ENCODE assay signal across 1 cellular context in the genomic region with DNA sequence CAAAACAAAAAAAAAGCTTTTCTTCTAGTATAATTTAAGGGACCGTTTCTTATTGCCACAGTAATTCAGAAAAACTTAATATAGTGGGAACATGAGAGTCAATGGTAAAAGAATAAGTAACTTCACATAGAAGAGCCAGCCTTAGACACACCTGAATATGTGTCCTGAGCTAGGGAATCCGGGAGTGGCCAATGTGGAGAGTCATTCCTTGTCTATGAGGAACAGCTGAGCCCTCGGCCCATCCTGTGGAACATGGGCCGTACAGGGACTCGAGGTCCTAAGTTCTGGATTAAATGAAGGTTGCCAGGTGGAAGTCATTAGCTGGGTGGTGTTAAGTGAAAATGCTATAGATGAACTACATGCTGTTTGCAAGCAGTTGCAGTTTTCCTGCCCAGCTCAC.
TF ChIP-seq lines count a peak whose summit lies in the region.

No MANE protein-coding gene starts in this region.

TF ChIP-seq in HCT116, 20 proteins besides CTCF, POLR2A, EP300 and RAD21:
- TF ChIP-seq SP1 (IDR thresholded peaks at IDR 0.05; ENCODE audit: low read depth): no peak
- TF ChIP-seq SIN3A (IDR thresholded peaks at IDR 0.05; ENCODE audit: low read depth): no peak
- TF ChIP-seq, protein P1, sequence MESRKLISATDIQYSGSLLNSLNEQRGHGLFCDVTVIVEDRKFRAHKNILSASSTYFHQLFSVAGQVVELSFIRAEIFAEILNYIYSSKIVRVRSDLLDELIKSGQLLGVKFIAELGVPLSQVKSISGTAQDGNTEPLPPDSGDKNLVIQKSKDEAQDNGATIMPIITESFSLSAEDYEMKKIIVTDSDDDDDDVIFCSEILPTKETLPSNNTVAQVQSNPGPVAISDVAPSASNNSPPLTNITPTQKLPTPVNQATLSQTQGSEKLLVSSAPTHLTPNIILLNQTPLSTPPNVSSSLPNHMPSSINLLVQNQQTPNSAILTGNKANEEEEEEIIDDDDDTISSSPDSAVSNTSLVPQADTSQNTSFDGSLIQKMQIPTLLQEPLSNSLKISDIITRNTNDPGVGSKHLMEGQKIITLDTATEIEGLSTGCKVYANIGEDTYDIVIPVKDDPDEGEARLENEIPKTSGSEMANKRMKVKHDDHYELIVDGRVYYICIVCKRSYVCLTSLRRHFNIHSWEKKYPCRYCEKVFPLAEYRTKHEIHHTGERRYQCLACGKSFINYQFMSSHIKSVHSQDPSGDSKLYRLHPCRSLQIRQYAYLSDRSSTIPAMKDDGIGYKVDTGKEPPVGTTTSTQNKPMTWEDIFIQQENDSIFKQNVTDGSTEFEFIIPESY (IDR thresholded peaks at IDR 0.05; ENCODE audit: extremely low read depth, insufficient replicate concordance, low read length): no peak
- no peak for TF ChIP-seq JUND (IDR thresholded peaks at IDR 0.05)
- no peak for TF ChIP-seq YY1 (IDR thresholded peaks at IDR 0.05; ENCODE audit: extremely low read depth, insufficient replicate concordance, low read depth, low read length)
- TF ChIP-seq POLR2AphosphoS5 (IDR thresholded peaks at IDR 0.05; ENCODE audit: low read depth, low read length): no peak
- TF ChIP-seq, protein P2, sequence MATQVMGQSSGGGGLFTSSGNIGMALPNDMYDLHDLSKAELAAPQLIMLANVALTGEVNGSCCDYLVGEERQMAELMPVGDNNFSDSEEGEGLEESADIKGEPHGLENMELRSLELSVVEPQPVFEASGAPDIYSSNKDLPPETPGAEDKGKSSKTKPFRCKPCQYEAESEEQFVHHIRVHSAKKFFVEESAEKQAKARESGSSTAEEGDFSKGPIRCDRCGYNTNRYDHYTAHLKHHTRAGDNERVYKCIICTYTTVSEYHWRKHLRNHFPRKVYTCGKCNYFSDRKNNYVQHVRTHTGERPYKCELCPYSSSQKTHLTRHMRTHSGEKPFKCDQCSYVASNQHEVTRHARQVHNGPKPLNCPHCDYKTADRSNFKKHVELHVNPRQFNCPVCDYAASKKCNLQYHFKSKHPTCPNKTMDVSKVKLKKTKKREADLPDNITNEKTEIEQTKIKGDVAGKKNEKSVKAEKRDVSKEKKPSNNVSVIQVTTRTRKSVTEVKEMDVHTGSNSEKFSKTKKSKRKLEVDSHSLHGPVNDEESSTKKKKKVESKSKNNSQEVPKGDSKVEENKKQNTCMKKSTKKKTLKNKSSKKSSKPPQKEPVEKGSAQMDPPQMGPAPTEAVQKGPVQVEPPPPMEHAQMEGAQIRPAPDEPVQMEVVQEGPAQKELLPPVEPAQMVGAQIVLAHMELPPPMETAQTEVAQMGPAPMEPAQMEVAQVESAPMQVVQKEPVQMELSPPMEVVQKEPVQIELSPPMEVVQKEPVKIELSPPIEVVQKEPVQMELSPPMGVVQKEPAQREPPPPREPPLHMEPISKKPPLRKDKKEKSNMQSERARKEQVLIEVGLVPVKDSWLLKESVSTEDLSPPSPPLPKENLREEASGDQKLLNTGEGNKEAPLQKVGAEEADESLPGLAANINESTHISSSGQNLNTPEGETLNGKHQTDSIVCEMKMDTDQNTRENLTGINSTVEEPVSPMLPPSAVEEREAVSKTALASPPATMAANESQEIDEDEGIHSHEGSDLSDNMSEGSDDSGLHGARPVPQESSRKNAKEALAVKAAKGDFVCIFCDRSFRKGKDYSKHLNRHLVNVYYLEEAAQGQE (IDR thresholded peaks at IDR 0.05; ENCODE audit: low read depth): no peak
- no peak for TF ChIP-seq EZH2 (IDR thresholded peaks at IDR 0.05)
- TF ChIP-seq TCF7L2 (IDR thresholded peaks at IDR 0.05; ENCODE audit: borderline replicate concordance, extremely low read depth, insufficient read depth, insufficient read length): no peak
- no peak for TF ChIP-seq SRF (IDR thresholded peaks at IDR 0.05; ENCODE audit: low read depth)
- TF ChIP-seq EZH2phosphoT487 (IDR thresholded peaks at IDR 0.05; ENCODE audit: borderline replicate concordance): no peak
- no peak for TF ChIP-seq EGR1 (IDR thresholded peaks at IDR 0.05; ENCODE audit: low read depth)
- TF ChIP-seq CEBPB (IDR thresholded peaks at IDR 0.05; ENCODE audit: low read depth): no peak
TF ChIP-seq in HCT116: peak in this region for 0.
